ENCODE assay signal across 20 cellular contexts in genomic region chr11:75839851-75840250, GRCh38. TPM values are rescaled to one million over a fixed set of nuclear protein-coding genes. Genes with fewer than 3 reads are reported as not detected.
A peak's percentile ranks its signal among the peaks of the same experiment; 100 is the strongest.
DNase-seq lines count a peak whose midpoint lies in the region; ATAC-seq and TF ChIP-seq lines count a peak whose summit lies in the region.
"Had no signal": no experiment of that assay in that cellular context is flagged by ENCODE, and none has a peak within 500 bp of the region (broad histone marks: within the 10 kb centered on the region; RNA-seq: fewer than 3 reads in every experiment).

No MANE protein-coding gene starts in this region.

- H3K27ac Mint-ChIP-seq in activated B cell treated with CpG ODN at 0.5 μM for 24 hours: peak overlapping the region; percentile 60
- peak overlapping the region; percentile 43 for H3K27ac Mint-ChIP-seq in stimulated activated memory B cell treated with anti-CD40 and anti-IgM and Interleukin-4, amounts not matched to agents 10 μg/mL and 1 μg/mL and 100 μg/mL, for 72 hours
- H3K27ac Mint-ChIP-seq in activated naive CD4-positive, alpha-beta T cell treated with anti-CD3 and anti-CD28 coated beads, Interleukin-2, amount 50 U/mL, for 72 hours: no peak overlapping the region

- H3K4me3 Mint-ChIP-seq in activated B cell treated with CpG ODN at 0.5 μM for 24 hours: no peak overlapping the region
- no peak overlapping the region for H3K4me3 Mint-ChIP-seq in stimulated activated memory B cell treated with anti-CD40 and anti-IgM and Interleukin-4, amounts not matched to agents 10 μg/mL and 1 μg/mL and 100 μg/mL, for 72 hours
- H3K4me3 Mint-ChIP-seq: IgD-negative memory B cell had no signal

- no peak for ATAC-seq in activated B cell treated with CpG ODN at 0.5 μM for 24 hours (ENCODE audit: low read depth)
- no peak for ATAC-seq in stimulated activated memory B cell treated with anti-CD40 and anti-IgM and Interleukin-4, amounts not matched to agents 10 μg/mL and 1 μg/mL and 100 μg/mL, for 72 hours
- ATAC-seq in activated naive CD4-positive, alpha-beta T cell treated with anti-CD3 and anti-CD28 coated beads, Interleukin-2, amount 50 U/mL, for 72 hours: no peak
- no peak for ATAC-seq in GM21717 (IDR thresholded peaks at IDR 0.05; ENCODE audit: unreplicated experiment)
- ATAC-seq in HG03108 (IDR thresholded peaks at IDR 0.05; ENCODE audit: unreplicated experiment): no peak
- ATAC-seq: A549 had no signal

- CTCF ChIA-PET in activated B cell treated with CpG ODN at 0.5 μM for 24 hours (lab: Charles Lee): interaction anchor here (1.3 to 1.8 kb wide), 2 partner anchors 37 to 369 kb away, joined by 4 read pairs; no protein-coding TSS in a partner anchor

- TF ChIP-seq CTCF in activated B cell treated with CpG ODN at 0.5 μM for 24 hours (IDR thresholded peaks at IDR 0.05): no peak

- intact Hi-C loops in activated B cell treated with CpG ODN at 0.5 μM for 24 hours (cut with micrococcal nuclease): loop anchor here (2.0 to 5.0 kb wide), 2 partner anchors 15 to 38 kb away; no protein-coding TSS in a partner anchor

- POLR2A ChIA-PET in activated B cell treated with CpG ODN at 0.5 μM for 24 hours (lab: Charles Lee): interaction anchor here (0.6 kb wide), 1 partner anchor 33 kb away, joined by 7 read pairs; no protein-coding TSS in a partner anchor

- peaks cover 42% of the 10 kb centered on the region for H3K36me3 Mint-ChIP-seq in activated B cell treated with CpG ODN at 0.5 μM for 24 hours (ENCODE audit: low read depth)
- peaks cover 42% of the 10 kb centered on the region for H3K36me3 Mint-ChIP-seq in stimulated activated memory B cell treated with anti-CD40 and anti-IgM and Interleukin-4, amounts not matched to agents 10 μg/mL and 1 μg/mL and 100 μg/mL, for 72 hours
- no peaks in the 10 kb centered on the region for H3K36me3 Mint-ChIP-seq in activated naive CD4-positive, alpha-beta T cell treated with anti-CD3 and anti-CD28 coated beads, Interleukin-2, amount 50 U/mL, for 72 hours

- no peaks in the 10 kb centered on the region for H3K27me3 Mint-ChIP-seq in activated B cell treated with CpG ODN at 0.5 μM for 24 hours
- H3K27me3 Mint-ChIP-seq in stimulated activated memory B cell treated with anti-CD40 and anti-IgM and Interleukin-4, amounts not matched to agents 10 μg/mL and 1 μg/mL and 100 μg/mL, for 72 hours: no peaks in the 10 kb centered on the region
- H3K27me3 Mint-ChIP-seq: IgD-negative memory B cell had no signal

- H3K9me3 Mint-ChIP-seq in activated B cell treated with CpG ODN at 0.5 μM for 24 hours: no peaks in the 10 kb centered on the region
- no peaks in the 10 kb centered on the region for H3K9me3 Mint-ChIP-seq in stimulated activated memory B cell treated with anti-CD40 and anti-IgM and Interleukin-4, amounts not matched to agents 10 μg/mL and 1 μg/mL and 100 μg/mL, for 72 hours
- H3K9me3 Mint-ChIP-seq in activated naive CD4-positive, alpha-beta T cell treated with anti-CD3 and anti-CD28 coated beads, Interleukin-2, amount 50 U/mL, for 72 hours: no peaks in the 10 kb centered on the region
- H3K9me3 Mint-ChIP-seq: IgD-negative memory B cell had no signal

- H3K4me1 Mint-ChIP-seq in activated B cell treated with CpG ODN at 0.5 μM for 24 hours: peaks cover 89% of the 10 kb centered on the region
- peaks cover 87% of the 10 kb centered on the region for H3K4me1 Mint-ChIP-seq in stimulated activated memory B cell treated with anti-CD40 and anti-IgM and Interleukin-4, amounts not matched to agents 10 μg/mL and 1 μg/mL and 100 μg/mL, for 72 hours

- peak; percentile 27 for DNase-seq in AG20443 (ENCODE audit: low spot score)
- no peak for DNase-seq in activated B cell treated with CpG ODN at 0.5 μM for 24 hours
- DNase-seq in fibroblast of peridontal ligament (ENCODE audit: extremely low read depth): peak; percentile 33
- DNase-seq in activated naive CD4-positive, alpha-beta T cell treated with anti-CD3 and anti-CD28 coated beads, Interleukin-2, amount 50 U/mL, for 72 hours (ENCODE audit: low spot score in 2 of 2): no peak
- no peak for DNase-seq in NCI-H2171 (lab: John Stamatoyannopoulos, UW)
- DNase-seq: AML-193, Caco-2, DMS153, Kasumi-1, MM.1S, NCI-H1105, NCI-H187, NCI-H446, OCI-M1, RPMI8226 had no signal

RNA-seq across cellular contexts. Expression of gene UVRAG, which starts 24.8 kb away (rescaled TPM):
- total RNA-seq in activated B cell treated with CpG ODN at 0.5 μM for 24 hours: 86.8 and 103 TPM in 2 replicates
- 10 to 100 TPM; 19.9 to 22.4 TPM for total RNA-seq in activated naive CD4-positive, alpha-beta T cell treated with anti-CD3 and anti-CD28 coated beads, Interleukin-2, amount 50 U/mL, for 72 hours

Comparison
In these comparisons a context has a peak if more than half of its experiments do, and no peak if none do; other contexts are left out.
1. DNase-seq: peak in AG20443 (single experiment) and fibroblast of peridontal ligament (single experiment); none in activated B cell treated with CpG ODN at 0.5 μM for 24 hours (single experiment), activated naive CD4-positive, alpha-beta T cell treated with anti-CD3 and anti-CD28 coated beads, Interleukin-2, amount 50 U/mL, for 72 hours (0 of 2) and NCI-H2171 (single experiment).
2. H3K27ac Mint-ChIP-seq: peak in activated B cell treated with CpG ODN at 0.5 μM for 24 hours (single experiment) and stimulated activated memory B cell treated with anti-CD40 and anti-IgM and Interleukin-4, amounts not matched to agents 10 μg/mL and 1 μg/mL and 100 μg/mL, for 72 hours (single experiment); none in activated naive CD4-positive, alpha-beta T cell treated with anti-CD3 and anti-CD28 coated beads, Interleukin-2, amount 50 U/mL, for 72 hours (0 of 2).